ENCODE assay signal across 1 cellular context in the genomic region with DNA sequence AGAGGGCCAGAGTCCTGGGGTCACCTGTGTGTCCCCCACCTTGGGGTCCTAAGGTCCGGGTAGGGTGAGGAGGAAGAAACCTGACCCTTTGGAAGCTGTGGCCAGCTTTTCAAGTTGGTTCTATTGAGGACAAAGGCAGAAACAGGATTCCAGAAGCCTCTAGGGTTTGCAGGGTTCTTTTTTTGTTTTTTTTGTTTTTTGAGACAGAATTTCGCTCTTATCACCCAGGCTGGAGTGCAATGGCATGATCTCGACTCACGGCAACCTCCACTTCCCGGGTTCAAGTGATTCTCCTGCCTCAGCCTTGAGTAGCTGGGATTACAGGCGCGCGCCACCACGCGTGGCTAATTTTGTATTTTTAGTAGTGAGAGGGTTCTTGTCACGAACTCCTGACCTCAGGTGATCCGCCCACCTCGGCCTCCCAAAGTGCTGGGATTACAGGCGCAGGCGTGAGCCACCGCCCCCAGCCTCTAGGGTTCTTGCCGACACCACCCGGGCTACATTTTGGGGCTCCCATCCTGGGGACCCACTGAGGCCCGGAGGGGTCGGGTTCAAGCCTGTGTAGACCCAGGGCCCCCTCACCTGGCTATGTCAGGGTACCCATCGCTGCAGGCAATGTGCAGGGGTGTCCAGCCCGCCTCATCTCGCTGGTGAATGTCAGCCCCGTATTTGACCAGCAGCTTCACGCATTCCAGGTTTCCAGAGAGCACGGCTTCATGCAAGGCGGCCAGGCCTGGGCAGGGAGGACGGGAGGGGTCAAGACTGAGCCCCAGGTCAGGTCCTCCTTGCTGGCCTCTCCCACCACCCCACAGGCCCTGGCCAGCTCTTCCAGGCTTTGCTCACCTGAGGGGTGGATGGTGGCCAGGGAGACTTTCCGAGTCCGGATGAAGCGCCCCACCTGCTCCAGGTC.
TF ChIP-seq lines count a peak whose summit lies in the region.

No MANE protein-coding gene starts in this region.

TF ChIP-seq in H1, 55 proteins besides CTCF, POLR2A, EP300 and RAD21:
- TF ChIP-seq SIX5 (IDR thresholded peaks at IDR 0.05; ENCODE audit: low read depth, low read length) = no peak
- no peak for TF ChIP-seq TAF1 (IDR thresholded peaks at IDR 0.05; ENCODE audit: low read depth, low read length)
- no peak for TF ChIP-seq KDM5A (IDR thresholded peaks at IDR 0.05; ENCODE audit: low read length)
- TF ChIP-seq CBX5 (IDR thresholded peaks at IDR 0.05; ENCODE audit: low read depth, low read length) = no peak
- TF ChIP-seq PHF8 (conservative IDR thresholded peaks at IDR 0.05; ENCODE audit: low read depth, low read length) = no peak
- no peak for TF ChIP-seq RBBP5 (IDR thresholded peaks at IDR 0.05; ENCODE audit: borderline replicate concordance, low read depth, low read length)
- no peak for TF ChIP-seq GTF2F1 (IDR thresholded peaks at IDR 0.05; ENCODE audit: borderline replicate concordance, low read depth, low read length)
- no peak for TF ChIP-seq USF2 (IDR thresholded peaks at IDR 0.05; ENCODE audit: low read length)
- no peak for TF ChIP-seq POU5F1 (IDR thresholded peaks at IDR 0.05; ENCODE audit: low read depth, low read length)
- no peak for TF ChIP-seq RNF2 (IDR thresholded peaks at IDR 0.05; ENCODE audit: borderline replicate concordance, low read depth, low read length, missing control alignments, poor library complexity, severe bottlenecking)
- no peak for TF ChIP-seq CBX8 (IDR thresholded peaks at IDR 0.05; ENCODE audit: borderline replicate concordance, low read depth, low read length)
- no peak for TF ChIP-seq KDM4A (IDR thresholded peaks at IDR 0.05; ENCODE audit: low read depth, low read length, severe bottlenecking)
- no peak for TF ChIP-seq CREB1 (IDR thresholded peaks at IDR 0.05)
- no peak for TF ChIP-seq NRF1 (IDR thresholded peaks at IDR 0.05; ENCODE audit: low read depth, low read length)
- TF ChIP-seq SP4 (IDR thresholded peaks at IDR 0.05; ENCODE audit: low read length) = no peak
- TF ChIP-seq BCL11A (IDR thresholded peaks at IDR 0.05; ENCODE audit: low read depth in 2 of 2, low read length in 2 of 2) = no peak
- no peak for TF ChIP-seq E2F6 (IDR thresholded peaks at IDR 0.05)
- TF ChIP-seq, protein P1, sequence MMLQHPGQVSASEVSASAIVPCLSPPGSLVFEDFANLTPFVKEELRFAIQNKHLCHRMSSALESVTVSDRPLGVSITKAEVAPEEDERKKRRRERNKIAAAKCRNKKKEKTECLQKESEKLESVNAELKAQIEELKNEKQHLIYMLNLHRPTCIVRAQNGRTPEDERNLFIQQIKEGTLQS (IDR thresholded peaks at IDR 0.05; ENCODE audit: insufficient read depth, low read depth, low read length) = no peak
